Comparison of ENCODE assay signal across 11 cellular contexts in genomic region chr14:92582706-92583452, GRCh38.
DNase-seq lines count a peak whose midpoint lies in the region; ATAC-seq and TF ChIP-seq lines count a peak whose summit lies in the region.
"Had no signal": no experiment of that assay in that cellular context is flagged by ENCODE, and none has a peak within 500 bp of the region (broad histone marks: within the 10 kb centered on the region; RNA-seq: fewer than 3 reads in every experiment).

No MANE protein-coding gene starts in this region.

- no peak overlapping the region for H3K4me3 ChIP-seq in BLaER1 treated with 17β-estradiol and CSF1 and Interleukin-3, amounts not matched to agents 10 nM and 100 nM
- no peak overlapping the region for H3K4me3 ChIP-seq in upper lobe of left lung

- no peaks in the 10 kb centered on the region for H3K9me3 Mint-ChIP-seq in activated CD4-positive, alpha-beta memory T cell treated with anti-CD3 and anti-CD28 coated beads for 36 hours
- no peaks in the 10 kb centered on the region for H3K9me3 Mint-ChIP-seq in endothelial cell (ENCODE audit: unreplicated experiment)

- H3K27ac ChIP-seq in BLaER1 treated with 17β-estradiol and CSF1 and Interleukin-3, amounts not matched to agents 10 nM and 100 nM = peak overlapping the region in 9 of 11 experiments; percentile 15 to 61 (median 38); a peak in 16 of 22 replicates
- H3K27ac ChIP-seq in upper lobe of left lung = peak overlapping the region in 1 of 4 donors; percentile 1
- H3K27ac ChIP-seq: C4-2B had no signal

- H3K9ac ChIP-seq in BLaER1 treated with 17β-estradiol and CSF1 and Interleukin-3, amounts not matched to agents 10 nM and 100 nM = peak overlapping the region in 2 of 11 experiments; percentile 7 to 21; a peak in 2 of 22 replicates

- WGBS in upper lobe of left lung, 2 donors = 88 to 89% methylated on average over 12 of the region's 12 CpGs

- TF ChIP-seq POLR2A in upper lobe of left lung (IDR thresholded peaks at IDR 0.05) = no peak

- H3K4me3 Mint-ChIP-seq in activated CD4-positive, alpha-beta memory T cell treated with anti-CD3 and anti-CD28 coated beads for 36 hours = no peak overlapping the region
- H3K4me3 Mint-ChIP-seq in endothelial cell (ENCODE audit: unreplicated experiment) = no peak overlapping the region

- no peaks in the 10 kb centered on the region for H3K27me3 Mint-ChIP-seq in activated CD4-positive, alpha-beta memory T cell treated with anti-CD3 and anti-CD28 coated beads for 36 hours
- peaks cover 5% of the 10 kb centered on the region for H3K27me3 Mint-ChIP-seq in endothelial cell (ENCODE audit: unreplicated experiment)

- POLR2A ChIA-PET in activated CD4-positive, alpha-beta memory T cell treated with anti-CD3 and anti-CD28 coated beads for 36 hours (lab: Charles Lee) = no interaction called here

- H3K27ac Mint-ChIP-seq in activated CD4-positive, alpha-beta memory T cell treated with anti-CD3 and anti-CD28 coated beads for 36 hours = no peak overlapping the region
- no peak overlapping the region for H3K27ac Mint-ChIP-seq in endothelial cell (ENCODE audit: unreplicated experiment)

- ATAC-seq in GM19043 (IDR thresholded peaks at IDR 0.05; ENCODE audit: low read depth, unreplicated experiment) (peak; percentile 62), HG03045 (IDR thresholded peaks at IDR 0.05; ENCODE audit: unreplicated experiment) (peak; percentile 55), upper lobe of left lung (ENCODE audit: low FRiP score in 2 of 2) (no peak)

- H3K4me2 ChIP-seq in BLaER1 treated with 17β-estradiol and CSF1 and Interleukin-3, amounts not matched to agents 10 nM and 100 nM = peak overlapping the region; percentile 42 to 67 (median 59)

- H3K4me1 Mint-ChIP-seq in activated CD4-positive, alpha-beta memory T cell treated with anti-CD3 and anti-CD28 coated beads for 36 hours (ENCODE audit: low read depth) = peaks cover 60% of the 10 kb centered on the region
- no peaks in the 10 kb centered on the region for H3K4me1 Mint-ChIP-seq in endothelial cell (ENCODE audit: unreplicated experiment)

- H3K4me1 ChIP-seq in BLaER1 treated with 17β-estradiol and CSF1 and Interleukin-3, amounts not matched to agents 10 nM and 100 nM = peaks cover 61 to 80% (median 76%) of the 10 kb centered on the region in 10 experiments
- H3K4me1 ChIP-seq in upper lobe of left lung = peaks cover 21 to 39% (median 24%) of the 10 kb centered on the region in 4 donors

- H3K27me3 ChIP-seq in BLaER1 treated with 17β-estradiol and CSF1 and Interleukin-3, amounts not matched to agents 10 nM and 100 nM = peaks cover 0 to 8% (median 0%) of the 10 kb centered on the region in 11 experiments; a peak in 1 of 22 replicates
- H3K27me3 ChIP-seq in upper lobe of left lung = no peaks in the 10 kb centered on the region

- TF ChIP-seq EP300 in upper lobe of left lung (IDR thresholded peaks at IDR 0.05) = no peak

- peaks cover 0 to 39% (median 17%) of the 10 kb centered on the region in 11 experiments; a peak in 12 of 22 replicates for H3K36me3 ChIP-seq in BLaER1 treated with 17β-estradiol and CSF1 and Interleukin-3, amounts not matched to agents 10 nM and 100 nM
- H3K36me3 ChIP-seq in upper lobe of left lung = peaks cover 3 to 28% (median 18%) of the 10 kb centered on the region in 4 donors

- TF ChIP-seq CTCF in upper lobe of left lung (IDR thresholded peaks at IDR 0.05) (no peak), endothelial cell (IDR thresholded peaks at IDR 0.05; ENCODE audit: unreplicated experiment) (no peak)

- H3K36me3 Mint-ChIP-seq in activated CD4-positive, alpha-beta memory T cell treated with anti-CD3 and anti-CD28 coated beads for 36 hours = no peaks in the 10 kb centered on the region
- peaks cover 54% of the 10 kb centered on the region for H3K36me3 Mint-ChIP-seq in endothelial cell (ENCODE audit: low read depth, unreplicated experiment)

- H4K20me1 ChIP-seq in BLaER1 treated with 17β-estradiol and CSF1 and Interleukin-3, amounts not matched to agents 10 nM and 100 nM = peaks cover 0 to 10% (median 0%) of the 10 kb centered on the region in 11 experiments; a peak in 3 of 22 replicates

- DNase-seq in activated CD4-positive, alpha-beta memory T cell treated with anti-CD3 and anti-CD28 coated beads for 36 hours = peak; percentile 39
- no peak for DNase-seq in upper lobe of left lung
- DNase-seq in NCI-H748 treated with DMSO at 0.1 percent for 48 hours (lab: John Stamatoyannopoulos, UW) = no peak
- no peak for DNase-seq in DMS 273 treated with DMSO at 0.1 percent for 48 hours (lab: John Stamatoyannopoulos, UW)
- no peak for DNase-seq in endothelial cell (ENCODE audit: low spot score)
- DNase-seq: glutamatergic neuron, NCI-H1417 had no signal

- H3K9me3 ChIP-seq in BLaER1 treated with 17β-estradiol and CSF1 and Interleukin-3, amounts not matched to agents 10 nM and 100 nM (replicated peaks in 1 of 11) = peaks cover 0 to 16% (median 5%) of the 10 kb centered on the region in 11 experiments; a peak in 12 of 22 replicates
- H3K9me3 ChIP-seq in upper lobe of left lung = no peaks in the 10 kb centered on the region

- CTCF ChIA-PET in activated CD4-positive, alpha-beta memory T cell treated with anti-CD3 and anti-CD28 coated beads for 36 hours (lab: Charles Lee) = no interaction called here

- intact Hi-C loops in activated CD4-positive, alpha-beta memory T cell treated with anti-CD3 and anti-CD28 coated beads for 36 hours (cut with micrococcal nuclease) = no loop called here

Comparison
In these comparisons a context has a peak if more than half of its experiments do, and no peak if none do; other contexts are left out.
1. ATAC-seq: peak in GM19043 (single experiment) and HG03045 (single experiment); none in upper lobe of left lung (0 of 2).